Comparison of ENCODE assay signal across 8 cellular contexts in the genomic region with DNA sequence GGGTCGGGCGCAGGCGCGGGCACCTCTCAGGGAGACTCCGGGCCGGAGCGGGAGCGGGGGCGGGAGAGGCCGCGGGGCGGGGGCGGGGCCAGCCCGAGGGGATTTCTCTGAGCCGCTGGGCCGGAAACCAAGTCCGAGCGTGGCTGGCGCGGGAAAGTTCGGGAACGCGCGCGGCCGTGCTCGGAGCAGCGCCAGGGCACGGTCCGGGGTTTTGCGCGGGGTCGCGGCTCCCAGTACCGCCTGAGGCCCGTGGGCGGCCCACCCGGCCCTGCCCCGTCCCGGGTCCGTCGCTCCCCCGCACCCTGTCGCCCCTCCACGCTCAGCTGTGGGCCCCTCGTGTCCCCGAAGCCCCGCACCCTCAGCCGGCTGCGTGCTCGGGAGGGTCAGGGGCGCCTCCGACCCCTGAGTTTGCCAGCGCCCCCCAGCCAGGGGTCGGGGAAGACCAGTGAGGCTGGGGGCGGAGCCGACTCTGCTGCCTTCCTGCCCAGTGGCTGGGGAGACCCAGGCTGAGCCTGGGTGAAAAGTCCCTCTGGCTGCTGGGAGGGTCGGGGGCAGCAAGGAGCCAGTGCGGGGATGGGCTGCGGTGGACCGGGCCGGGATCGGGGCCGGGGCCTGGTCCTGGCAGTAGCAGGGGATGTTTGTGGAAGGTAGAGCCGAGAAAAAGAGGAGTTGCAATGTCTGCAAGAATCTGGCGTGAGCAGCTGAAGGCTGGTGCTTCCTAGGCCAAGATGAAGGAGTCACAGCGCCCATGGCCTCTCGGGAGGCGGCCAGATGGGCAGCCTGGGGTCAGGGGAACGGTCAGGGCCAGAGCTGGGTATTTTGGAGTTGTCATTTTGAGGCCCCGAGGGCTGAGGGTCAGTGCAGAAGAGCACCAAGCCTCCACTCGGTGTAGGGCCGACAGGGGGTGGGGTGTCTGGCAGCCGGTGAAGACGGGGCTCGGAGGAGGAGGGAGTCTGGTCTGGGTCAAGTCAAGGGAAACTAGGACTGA. TPM values are rescaled to one million over a fixed set of nuclear protein-coding genes. Genes with fewer than 3 reads are reported as not detected.
A peak's percentile ranks its signal among the peaks of the same experiment; 100 is the strongest.
DNase-seq lines count a peak whose midpoint lies in the region; ATAC-seq and TF ChIP-seq lines count a peak whose summit lies in the region.

No MANE protein-coding gene starts in this region.

- H3K4me3 ChIP-seq in muscle layer of colon (ENCODE audit: low read depth in 1 of 2, low read length in 2 of 2) (peak overlapping the region; percentile 66 to 68), urinary bladder (ENCODE audit: low read depth, low read length) (peak overlapping the region; percentile 98)

- H3K9me3 Mint-ChIP-seq in activated B cell treated with CpG ODN at 0.5 μM for 24 hours, result no peaks in the 10 kb centered on the region
- H3K9me3 Mint-ChIP-seq in endothelial cell (ENCODE audit: unreplicated experiment), result no peaks in the 10 kb centered on the region

- 1% methylated on average over 76 of the region's 76 CpGs for WGBS in urinary bladder

- H3K36me3 Mint-ChIP-seq in activated B cell treated with CpG ODN at 0.5 μM for 24 hours (ENCODE audit: low read depth) (peaks cover 28% of the 10 kb centered on the region), endothelial cell (ENCODE audit: low read depth, unreplicated experiment) (peaks cover 3% of the 10 kb centered on the region)

- CTCF ChIA-PET in activated B cell treated with CpG ODN at 0.5 μM for 24 hours (lab: Charles Lee), result interaction anchor here (0.9 to 1.9 kb wide), 4 partner anchors 15 to 142 kb away, joined by 3 to 5 read pairs (median 4); no protein-coding TSS in a partner anchor

- H3K27me3 ChIP-seq in muscle layer of colon (ENCODE audit: control insufficient read depth in 1 of 2, insufficient read depth in 2 of 2, low read length in 2 of 2), result no peaks in the 10 kb centered on the region

- intact Hi-C loops in activated B cell treated with CpG ODN at 0.5 μM for 24 hours (cut with micrococcal nuclease), result loop anchor here (1.0 to 10.0 kb wide), 6 partner anchors 15 to 338 kb away; partner anchors contain the start of genes CYSRT1, FBXW5, PHPT1 and RABL6

- POLR2A ChIA-PET in activated B cell treated with CpG ODN at 0.5 μM for 24 hours (lab: Charles Lee), result interaction anchor here (0.6 to 3.8 kb wide), 13 partner anchors 10 to 282 kb away, joined by 3 to 95 read pairs (median 7); partner anchors contain the start of genes AJM1, EDF1 and PAXX

- H3K27me3 Mint-ChIP-seq in activated B cell treated with CpG ODN at 0.5 μM for 24 hours (no peaks in the 10 kb centered on the region), endothelial cell (ENCODE audit: unreplicated experiment) (peaks cover 8% of the 10 kb centered on the region)

- ATAC-seq in GM19395 (IDR thresholded peaks at IDR 0.05; ENCODE audit: unreplicated experiment), result peak; percentile 23
- peak; percentile 34 for ATAC-seq in HG03460 (IDR thresholded peaks at IDR 0.05; ENCODE audit: unreplicated experiment)
- ATAC-seq in activated B cell treated with CpG ODN at 0.5 μM for 24 hours (ENCODE audit: low read depth), result peak; percentile 26

- no peak for TF ChIP-seq CTCF in activated B cell treated with CpG ODN at 0.5 μM for 24 hours (IDR thresholded peaks at IDR 0.05)
- no peak for TF ChIP-seq CTCF in endothelial cell (IDR thresholded peaks at IDR 0.05; ENCODE audit: unreplicated experiment)

- peak overlapping the region; percentile 70 for H3K27ac ChIP-seq in muscle layer of colon (ENCODE audit: low read depth, low read length)
- peak overlapping the region; percentile 18 for H3K27ac ChIP-seq in urinary bladder (ENCODE audit: low read depth)

- H3K27ac Mint-ChIP-seq in activated B cell treated with CpG ODN at 0.5 μM for 24 hours, result peak overlapping the region; percentile 88
- no peak overlapping the region for H3K27ac Mint-ChIP-seq in endothelial cell (ENCODE audit: unreplicated experiment)

- DNase-seq in EH (ENCODE audit: low read depth), result peak; percentile 29
- DNase-seq in activated B cell treated with CpG ODN at 0.5 μM for 24 hours, result no peak
- DNase-seq in endothelial cell (ENCODE audit: low spot score), result peak; percentile 59
- no peak for DNase-seq in H4 (ENCODE audit: low spot score)

- peak overlapping the region; percentile 44 for H3K9ac ChIP-seq in muscle layer of colon (ENCODE audit: low read length)

- H3K4me3 Mint-ChIP-seq in activated B cell treated with CpG ODN at 0.5 μM for 24 hours, result peak overlapping the region; percentile 91
- peak overlapping the region; percentile 90 for H3K4me3 Mint-ChIP-seq in endothelial cell (ENCODE audit: unreplicated experiment)

- H3K4me1 ChIP-seq in muscle layer of colon (ENCODE audit: insufficient read depth, low read length) (peaks cover 8% of the 10 kb centered on the region), urinary bladder (ENCODE audit: insufficient read depth) (no peaks in the 10 kb centered on the region)

- H3K36me3 ChIP-seq in muscle layer of colon (ENCODE audit: insufficient read depth, low read length) (no peaks in the 10 kb centered on the region), urinary bladder (ENCODE audit: insufficient read depth) (no peaks in the 10 kb centered on the region)

- peaks cover 35% of the 10 kb centered on the region for H3K4me1 Mint-ChIP-seq in activated B cell treated with CpG ODN at 0.5 μM for 24 hours
- H3K4me1 Mint-ChIP-seq in endothelial cell (ENCODE audit: unreplicated experiment), result peaks cover 6% of the 10 kb centered on the region

- H3K9me3 ChIP-seq in muscle layer of colon (ENCODE audit: low read length), result no peaks in the 10 kb centered on the region

RNA-seq across cellular contexts. Expression of gene TRAF2, which starts 0.6 kb away (rescaled TPM):
- total RNA-seq in activated B cell treated with CpG ODN at 0.5 μM for 24 hours (49.7 and 58.2 TPM in 2 replicates), endothelial cell (ENCODE audit: unreplicated experiment) (21.7 TPM), urinary bladder (7.9 TPM)
- 13.1 TPM for polyA plus RNA-seq in urinary bladder
- 8.1 and 11.3 TPM in 2 replicates for total RNA-seq in H4 (2014; rRNA removed; shearing (Covaris generic))

RNA-seq across cellular contexts. Expression of gene EDF1, which starts 20.8 kb away (rescaled TPM):
- total RNA-seq in activated B cell treated with CpG ODN at 0.5 μM for 24 hours, result 282 and 298 TPM in 2 replicates
- total RNA-seq in endothelial cell (ENCODE audit: unreplicated experiment), result 286 TPM
- total RNA-seq in urinary bladder, result 128 TPM
- polyA plus RNA-seq in urinary bladder, result 337 TPM
- total RNA-seq in H4 (2014; rRNA removed; shearing (Covaris generic)), result 458 and 510 TPM in 2 replicates

RNA-seq across cellular contexts. Expression of gene MAMDC4, which starts 34.8 kb away (rescaled TPM):
- total RNA-seq in activated B cell treated with CpG ODN at 0.5 μM for 24 hours (5.2 and 6.1 TPM in 2 replicates), endothelial cell (ENCODE audit: unreplicated experiment) (10.0 TPM), urinary bladder (3.0 TPM)
- polyA plus RNA-seq in urinary bladder, result 3.8 TPM
- total RNA-seq in H4 (2014; rRNA removed; shearing (Covaris generic)), result 0.12 and 0.15 TPM in 2 replicates

RNA-seq across cellular contexts. Expression of gene PHPT1, which starts 37.7 kb away (rescaled TPM):
- 58.8 and 64.6 TPM in 2 replicates for total RNA-seq in activated B cell treated with CpG ODN at 0.5 μM for 24 hours
- total RNA-seq in endothelial cell (ENCODE audit: unreplicated experiment), result 134 TPM
- total RNA-seq in urinary bladder, result 43.9 TPM
- polyA plus RNA-seq in urinary bladder, result 105 TPM
- 100 and 119 TPM in 2 replicates for total RNA-seq in H4 (2014; rRNA removed; shearing (Covaris generic))

RNA-seq across cellular contexts. Expression of gene AJM1, which starts 44.6 kb away (rescaled TPM):
- total RNA-seq in activated B cell treated with CpG ODN at 0.5 μM for 24 hours (1.0 and 1.6 TPM in 2 replicates), endothelial cell (ENCODE audit: unreplicated experiment) (0.80 TPM), urinary bladder (0.69 TPM)
- polyA plus RNA-seq in urinary bladder, result 6.9 TPM
- 0.06 and 0.21 TPM in 2 replicates for total RNA-seq in H4 (2014; rRNA removed; shearing (Covaris generic))

Comparison
In these comparisons a context has a peak if more than half of its experiments do, and no peak if none do; other contexts are left out.
1. DNase-seq: peak in EH (single experiment) and endothelial cell (single experiment); none in activated B cell treated with CpG ODN at 0.5 μM for 24 hours (single experiment) and H4 (single experiment).
2. Peak in every context shown above with its lines, with median percentiles within 50 percentile points of each other: ATAC-seq.